1 cellular context compared by ENCODE assay signal in genomic region chrX:1596676-1597344, GRCh38.
TF ChIP-seq lines count a peak whose summit lies in the region.

No MANE protein-coding gene starts in this region.

TF ChIP-seq in WTC11, 78 proteins besides CTCF, POLR2A, EP300 and RAD21 (continued from another document):
- no peak for TF ChIP-seq PREB (CRISPR knock-in tag; IDR thresholded peaks at IDR 0.05; ENCODE audit: borderline replicate concordance)
- no peak for TF ChIP-seq ATF6 (CRISPR knock-in tag; IDR thresholded peaks at IDR 0.05)
- no peak for TF ChIP-seq ZBTB43 (CRISPR knock-in tag; IDR thresholded peaks at IDR 0.05)
- TF ChIP-seq GTF2I (CRISPR knock-in tag; conservative IDR thresholded peaks at IDR 0.05) = no peak
- TF ChIP-seq ZNF425 (CRISPR knock-in tag; conservative IDR thresholded peaks at IDR 0.05) = no peak
